8 cellular contexts compared by ENCODE assay signal in genomic region chr13:95643471-95643813, GRCh38. TPM values are rescaled to one million over a fixed set of nuclear protein-coding genes. Genes with fewer than 3 reads are reported as not detected.
DNase-seq lines count a peak whose midpoint lies in the region; ATAC-seq and TF ChIP-seq lines count a peak whose summit lies in the region.

No MANE protein-coding gene starts in this region.

- H3K27me3 ChIP-seq in tibial nerve = peaks cover 0 to 11% of the 10 kb centered on the region in 2 donors

- ATAC-seq in HG03354 (IDR thresholded peaks at IDR 0.05; ENCODE audit: poor library complexity, severe bottlenecking, unreplicated experiment) (peak; percentile 9), GM19455 (IDR thresholded peaks at IDR 0.05; ENCODE audit: unreplicated experiment) (no peak)

- in situ Hi-C loops in astrocyte of the cerebellum (cut with HindIII; ENCODE audit: low sequenced_read_pairs) = loop anchor here (25.0 kb wide), 1 partner anchor 194 kb away; no protein-coding TSS in a partner anchor

- no peak for TF ChIP-seq POLR2A in tibial nerve (IDR thresholded peaks at IDR 0.05)

- no peaks in the 10 kb centered on the region for H3K36me3 ChIP-seq in tibial nerve

- no peaks in the 10 kb centered on the region for H3K9me3 ChIP-seq in tibial nerve

- peaks cover 0 to 29% (median 15%) of the 10 kb centered on the region in 4 donors for H3K4me1 ChIP-seq in tibial nerve

- H3K4me3 ChIP-seq in AG10803 (ENCODE audit: low read length) = peak overlapping the region; percentile 74
- peak overlapping the region; percentile 74 for H3K4me3 ChIP-seq in astrocyte of the cerebellum (ENCODE audit: low read depth, low read length)
- peak overlapping the region; percentile 37 to 79 (median 60) for H3K4me3 ChIP-seq in tibial nerve

- TF ChIP-seq EP300 in tibial nerve (IDR thresholded peaks at IDR 0.05) = no peak

- DNase-seq in AG10803 (ENCODE audit: low read depth) = peak; percentile 28
- no peak for DNase-seq in astrocyte of the cerebellum (ENCODE audit: low read depth)
- DNase-seq in left kidney (ENCODE audit: low read depth, low spot score) = peak; percentile 66
- no peak for DNase-seq in tibial nerve (ENCODE audit: low spot score in 2 of 2)
- DNase-seq in NAMALWA (ENCODE audit: low spot score) = no peak
- DNase-seq in stimulated activated CD4-positive, alpha-beta T cell treated with anti-CD3 and anti-CD28 coated beads, Interleukin-4, amount 100 ng/mL, for 24 hours = no peak

- TF ChIP-seq CTCF in AG10803 (conservative IDR thresholded peaks at IDR 0.05; ENCODE audit: low read length) (no peak), astrocyte of the cerebellum (IDR thresholded peaks at IDR 0.05; ENCODE audit: low read depth, low read length, missing control alignments) (no peak), tibial nerve (IDR thresholded peaks at IDR 0.05) (no peak)

- WGBS in tibial nerve, 2 donors = 1 to 6% methylated on average over 9 of the region's 9 CpGs

- H3K27ac ChIP-seq in tibial nerve = peak overlapping the region in 3 of 4 donors; percentile 65 to 84 (median 75)

RNA-seq across cellular contexts. Expression of gene DZIP1, which starts 1.1 kb away (rescaled TPM):
- total RNA-seq in tibial nerve = 10 to 100 TPM; 31.2 to 72.8 (median 36.4) TPM

RNA-seq across cellular contexts. Expression of gene DNAJC3, which starts 33.5 kb away (rescaled TPM):
- 10 to 100 TPM; 42.9 to 46.3 (median 46.0) TPM for total RNA-seq in tibial nerve

Comparison
In these comparisons a context has a peak if more than half of its experiments do, and no peak if none do; other contexts are left out.
1. DNase-seq: peak in AG10803 (single experiment) and left kidney (single experiment); none in astrocyte of the cerebellum (single experiment), tibial nerve (0 of 2), NAMALWA (single experiment) and stimulated activated CD4-positive, alpha-beta T cell treated with anti-CD3 and anti-CD28 coated beads, Interleukin-4, amount 100 ng/mL, for 24 hours (single experiment).
2. Peak in every context shown above with its lines, with median percentiles within 50 percentile points of each other: H3K4me3 ChIP-seq.